16 cellular contexts compared by ENCODE assay signal in the genomic region with DNA sequence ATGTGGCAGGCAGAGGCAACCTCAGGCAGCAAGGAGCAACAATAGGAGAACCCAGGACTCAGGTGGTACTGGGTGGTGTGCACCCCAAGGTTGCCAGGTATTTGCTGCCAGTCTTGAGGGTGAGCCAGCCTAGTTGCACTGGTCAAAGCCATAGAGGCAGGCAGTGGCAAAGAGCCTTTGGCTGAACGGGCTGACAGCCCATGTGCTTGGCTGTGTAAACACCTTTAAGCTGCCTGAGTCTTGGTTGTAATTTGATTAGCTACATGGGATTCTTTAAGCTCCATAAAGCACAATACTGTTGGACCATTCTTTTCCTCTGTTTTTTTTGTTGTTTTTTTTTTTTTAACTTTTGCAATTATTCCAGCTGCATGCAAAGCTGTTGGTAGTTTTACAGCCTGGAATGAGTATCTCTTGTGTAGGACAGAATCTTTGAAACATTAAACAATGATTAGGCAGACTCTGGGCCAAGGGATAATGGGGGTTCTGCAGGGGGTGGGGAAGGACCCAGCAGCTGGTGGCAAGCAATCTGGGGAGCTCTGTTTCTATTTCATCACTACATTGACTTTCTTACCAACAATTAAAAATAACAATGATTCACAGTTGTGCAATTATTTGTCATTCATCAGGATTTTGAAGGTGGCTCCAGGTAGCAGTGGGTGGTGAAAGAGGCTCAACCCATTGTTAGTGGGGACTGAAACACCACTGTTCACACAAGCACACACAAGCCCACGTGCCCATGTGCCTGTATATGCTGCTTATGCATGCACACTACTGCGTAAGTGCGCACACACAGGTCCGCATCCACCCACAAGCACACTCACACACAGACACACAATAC.
DNase-seq lines count a peak whose midpoint lies in the region; ATAC-seq and TF ChIP-seq lines count a peak whose summit lies in the region.
"Had no signal": no experiment of that assay in that cellular context is flagged by ENCODE, and none has a peak within 500 bp of the region (broad histone marks: within the 10 kb centered on the region; RNA-seq: fewer than 3 reads in every experiment).

No MANE protein-coding gene starts in this region.

- H3K4me3 ChIP-seq in epithelial cell of esophagus (ENCODE audit: low read length) (no peak overlapping the region), psoas muscle (no peak overlapping the region), ascending aorta (no peak overlapping the region), spleen (no peak overlapping the region)
- H3K4me3 ChIP-seq: hepatocyte had no signal

- ATAC-seq in psoas muscle = peak; percentile 15 to 39 (median 28)
- ATAC-seq in GM21390 (IDR thresholded peaks at IDR 0.05; ENCODE audit: unreplicated experiment) = no peak
- ATAC-seq: left cardiac atrium had no signal

- no peaks in the 10 kb centered on the region for H3K27me3 ChIP-seq in psoas muscle (ENCODE audit: insufficient read depth in 3 of 3, low read length in 2 of 3)
- H3K27me3 ChIP-seq in ascending aorta = no peaks in the 10 kb centered on the region
- peaks cover 0 to 24% (median 0%) of the 10 kb centered on the region in 7 donors for H3K27me3 ChIP-seq in spleen (replicated peaks in 1 of 7)
- H3K27me3 ChIP-seq: hepatocyte had no signal

- 79 to 86% (median 84%) methylated on average over 5 of the region's 5 CpGs for WGBS in psoas muscle, 3 donors
- 83 to 95% (median 92%) methylated on average over 5 of the region's 5 CpGs for WGBS in spleen, 5 donors

- TF ChIP-seq CTCF in epithelial cell of esophagus (IDR thresholded peaks at IDR 0.05; ENCODE audit: insufficient read depth, low read depth, low read length, missing control alignments) (no peak), psoas muscle (IDR thresholded peaks at IDR 0.05) (no peak), ascending aorta (IDR thresholded peaks at IDR 0.05) (no peak), spleen (IDR thresholded peaks at IDR 0.05 in 8 of 11, conservative IDR thresholded peaks at IDR 0.05 in 3 of 11) (no peak)

- TF ChIP-seq POLR2A in spleen (IDR thresholded peaks at IDR 0.05) = no peak

- DNase-seq in NCI-H2029 (lab: John Stamatoyannopoulos, UW) (peak; percentile 33), NCI-H2029 treated with DMSO at 0.1 percent for 48 hours (lab: John Stamatoyannopoulos, UW) (no peak), NCI-H526 (lab: John Stamatoyannopoulos, UW) (peak; percentile 90 to 94), epithelial cell of esophagus (ENCODE audit: low read depth) (peak; percentile 95), psoas muscle (no peak), ascending aorta (ENCODE audit: low spot score in 2 of 2) (no peak), spleen (no peak)
- DNase-seq: activated CD4-positive, alpha-beta T cell treated with anti-CD3 and anti-CD28 coated beads, Interleukin-2, amount 10 ng/mL, durations not matched to agents 7 days and 5 days; activated T-cell treated with anti-CD3 and anti-CD28 coated beads, Interleukin-2, amount 50 U/mL, for 1 hour; effector CD4-positive, alpha-beta T cell; left cardiac atrium; NCI-H1436 treated with DMSO at 0.1 percent for 48 hours; SHP77; T-helper 2 cell had no signal

- H3K4me1 ChIP-seq in psoas muscle (peaks cover 19% of the 10 kb centered on the region), ascending aorta (peaks cover 0 to 5% of the 10 kb centered on the region in 2 donors), spleen (peaks cover 0 to 19% (median 11%) of the 10 kb centered on the region in 6 donors)

- H3K9me3 ChIP-seq in psoas muscle (no peaks in the 10 kb centered on the region), ascending aorta (no peaks in the 10 kb centered on the region), spleen (no peaks in the 10 kb centered on the region)

- intact Hi-C loops in psoas muscle (cut with DNase I) = no loop called here
- intact Hi-C loops in ascending aorta (cut with DNase I) = no loop called here
- intact Hi-C loops in spleen (cut with DNase I; ENCODE audit: low total_unique reads) = no loop called here

- no peak overlapping the region for H3K27ac ChIP-seq in psoas muscle
- H3K27ac ChIP-seq in ascending aorta = no peak overlapping the region
- no peak overlapping the region for H3K27ac ChIP-seq in spleen
- H3K27ac ChIP-seq: hepatocyte had no signal

- H3K36me3 ChIP-seq in psoas muscle (ENCODE audit: insufficient read depth in 1 of 2, low read depth in 1 of 2) (no peaks in the 10 kb centered on the region), ascending aorta (no peaks in the 10 kb centered on the region), spleen (no peaks in the 10 kb centered on the region)

Comparison
In these comparisons a context has a peak if more than half of its experiments do, and no peak if none do; other contexts are left out.
1. DNase-seq: peak in NCI-H2029 (single experiment), NCI-H526 (2 of 2) and epithelial cell of esophagus (single experiment); none in NCI-H2029 treated with DMSO at 0.1 percent for 48 hours (single experiment), psoas muscle (0 of 2), ascending aorta (0 of 2) and spleen (single experiment).